Comparison of ENCODE assay signal across 24 cellular contexts in the genomic region with DNA sequence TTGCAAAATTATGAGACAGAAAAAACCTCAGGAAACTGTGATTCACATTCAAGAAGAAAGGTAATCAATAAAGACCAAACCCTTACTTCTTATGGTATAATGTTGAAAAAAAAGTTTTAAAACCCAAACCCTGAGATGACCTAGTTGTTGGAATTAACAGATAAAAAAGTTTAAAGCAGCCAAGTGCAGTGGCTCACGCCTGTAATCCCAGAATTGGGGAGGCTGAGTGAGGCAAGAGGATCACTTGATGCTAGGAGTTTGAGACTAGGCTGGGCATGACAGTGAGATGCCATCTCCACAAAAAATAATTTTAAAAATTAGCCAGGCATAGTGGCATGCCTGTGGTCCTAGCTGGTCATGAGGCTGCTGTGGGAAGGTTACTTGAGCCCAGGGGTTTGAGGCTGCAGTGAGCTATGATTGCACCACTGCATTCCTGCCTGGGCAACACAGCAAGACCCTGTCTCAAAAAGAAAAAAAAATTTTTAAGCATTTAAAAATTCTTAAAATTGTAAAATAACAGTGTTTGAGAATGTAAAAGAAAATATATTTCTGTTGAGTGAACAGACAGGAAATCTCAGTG.
"Had no signal": no experiment of that assay in that cellular context is flagged by ENCODE, and none has a peak within 500 bp of the region (broad histone marks: within the 10 kb centered on the region; RNA-seq: fewer than 3 reads in every experiment).

No MANE protein-coding gene starts in this region.

- H3K27me3 ChIP-seq: brain microvascular endothelial cell, esophagus squamous epithelium had no signal

- H3K4me3 ChIP-seq: esophagus squamous epithelium had no signal

- DNase-seq: activated CD4-positive, alpha-beta memory T cell treated with anti-CD3 and anti-CD28 coated beads for 36 hours; activated CD4-positive, alpha-beta T cell treated with anti-CD3 and anti-CD28 coated beads for 1 hour; activated CD4-positive, alpha-beta T cell treated with anti-CD3 and anti-CD28 coated beads for 4 hours; activated CD4-positive, alpha-beta T cell treated with anti-CD3 and anti-CD28 coated beads, Interleukin-2, amount 50 U/mL, for 1 hour; activated CD8-positive, alpha-beta memory T cell treated with anti-CD3 and anti-CD28 coated beads, Interleukin-2, amount 50 U/mL, for 48 hours; activated CD8-positive, alpha-beta T cell treated with anti-CD3 and anti-CD28 coated beads, Interleukin-2, amount 10 ng/mL, durations not matched to agents 7 days and 5 days; activated gamma-delta T cell; activated naive CD4-positive, alpha-beta T cell treated with anti-CD3 and anti-CD28 coated beads, Interleukin-2, amount 50 U/mL, for 16 hours; activated naive CD4-positive, alpha-beta T cell treated with Interleukin-2 at 50 U/mL for 16 hours; activated T-cell treated with anti-CD3 and anti-CD28 coated beads for 4 hours; activated T-cell treated with anti-CD3 and anti-CD28 coated beads, Interleukin-2, amount 50 U/mL, for 24 hours; activated T-cell treated with anti-CD3 and anti-CD28 coated beads, Interleukin-2, amount 50 U/mL, for 72 hours; amniotic stem cell; anterior cingulate cortex; brain microvascular endothelial cell; caudate nucleus; cortex of kidney; dermis blood vessel endothelial cell; effector CD4-positive, alpha-beta T cell; effector memory CD8-positive, alpha-beta T cell; erythroblast; esophagus squamous epithelium; T-helper 2 cell had no signal

- H3K36me3 Mint-ChIP-seq: activated CD4-positive, alpha-beta memory T cell treated with anti-CD3 and anti-CD28 coated beads for 36 hours; activated naive CD8-positive, alpha-beta T cell had no signal

- ATAC-seq: activated CD8-positive, alpha-beta T cell treated with anti-CD3 and anti-CD28 coated beads, Interleukin-2, amount 10 ng/mL, durations not matched to agents 7 days and 5 days; activated T-cell treated with anti-CD3 and anti-CD28 coated beads, Interleukin-2, amount 50 U/mL, for 72 hours; effector memory CD8-positive, alpha-beta T cell had no signal

- H3K36me3 ChIP-seq: brain microvascular endothelial cell, esophagus squamous epithelium had no signal

- H3K9me3 Mint-ChIP-seq: activated CD4-positive, alpha-beta memory T cell treated with anti-CD3 and anti-CD28 coated beads for 36 hours; activated T-cell treated with anti-CD3 and anti-CD28 coated beads, Interleukin-2, amount 50 U/mL, for 24 hours; activated T-cell treated with anti-CD3 and anti-CD28 coated beads, Interleukin-2, amount 50 U/mL, for 72 hours; effector memory CD8-positive, alpha-beta T cell had no signal

- H3K4me3 Mint-ChIP-seq: activated CD4-positive, alpha-beta memory T cell treated with anti-CD3 and anti-CD28 coated beads for 36 hours; activated CD8-positive, alpha-beta T cell treated with anti-CD3 and anti-CD28 coated beads, Interleukin-2, amount 10 ng/mL, durations not matched to agents 7 days and 5 days; activated naive CD8-positive, alpha-beta T cell; activated T-cell treated with anti-CD3 and anti-CD28 coated beads, Interleukin-2, amount 50 U/mL, for 24 hours; activated T-cell treated with anti-CD3 and anti-CD28 coated beads, Interleukin-2, amount 50 U/mL, for 72 hours; effector memory CD8-positive, alpha-beta T cell had no signal

- H3K27me3 Mint-ChIP-seq: activated naive CD8-positive, alpha-beta T cell had no signal

- H3K27ac ChIP-seq: brain microvascular endothelial cell had no signal

- H3K27ac Mint-ChIP-seq: activated CD4-positive, alpha-beta memory T cell treated with anti-CD3 and anti-CD28 coated beads for 36 hours; activated CD8-positive, alpha-beta T cell treated with anti-CD3 and anti-CD28 coated beads, Interleukin-2, amount 10 ng/mL, durations not matched to agents 7 days and 5 days; activated naive CD8-positive, alpha-beta T cell; activated T-cell treated with anti-CD3 and anti-CD28 coated beads, Interleukin-2, amount 50 U/mL, for 24 hours; activated T-cell treated with anti-CD3 and anti-CD28 coated beads, Interleukin-2, amount 50 U/mL, for 72 hours; effector memory CD8-positive, alpha-beta T cell had no signal

- H3K9me3 ChIP-seq: esophagus squamous epithelium had no signal
